11 cellular contexts compared by ENCODE assay signal in genomic region chr10:26969145-26969926, GRCh38.
A peak's percentile ranks its signal among the peaks of the same experiment; 100 is the strongest.
DNase-seq lines count a peak whose midpoint lies in the region; ATAC-seq lines count a peak whose summit lies in the region.
"Had no signal": no experiment of that assay in that cellular context is flagged by ENCODE, and none has a peak within 500 bp of the region (broad histone marks: within the 10 kb centered on the region; RNA-seq: fewer than 3 reads in every experiment).

No MANE protein-coding gene starts in this region.

- no peak overlapping the region for H3K27ac ChIP-seq in aorta (ENCODE audit: low read depth in 1 of 2, low read length in 2 of 2)
- H3K27ac ChIP-seq: body of pancreas had no signal

- H3K36me3 ChIP-seq in aorta (ENCODE audit: control insufficient read depth in 1 of 2, insufficient read depth in 2 of 2, low read length in 1 of 2) = no peaks in the 10 kb centered on the region

- no peaks in the 10 kb centered on the region for H3K27me3 ChIP-seq in aorta (ENCODE audit: control insufficient read depth in 1 of 2, insufficient read depth in 2 of 2, low read length in 1 of 2)
- H3K27me3 ChIP-seq: body of pancreas had no signal

- WGBS in aorta, 2 donors = 70 to 82% methylated on average over 6 of the region's 6 CpGs

- no peaks in the 10 kb centered on the region for H3K9me3 ChIP-seq in aorta (ENCODE audit: control insufficient read depth, low read length)
- H3K9me3 ChIP-seq: body of pancreas had no signal

- H3K4me3 ChIP-seq in aorta (ENCODE audit: low read length in 2 of 2) = no peak overlapping the region
- H3K4me3 ChIP-seq: body of pancreas had no signal

- peak; percentile 31 to 45 for DNase-seq in activated T-cell treated with anti-CD3 and anti-CD28 coated beads, Interleukin-2, amount 50 U/mL, for 48 hours
- no peak for DNase-seq in NCI-H2196 treated with DMSO at 0.1 percent for 48 hours (lab: John Stamatoyannopoulos, UW; ENCODE audit: unreplicated experiment)
- DNase-seq in NCI-H1694 treated with DMSO at 0.1 percent for 48 hours (lab: John Stamatoyannopoulos, UW) = no peak
- DNase-seq in kidney glomerular epithelial cell (lab: John Stamatoyannopoulos, UW) = no peak
- no peak for DNase-seq in aorta
- DNase-seq: body of pancreas, foreskin melanocyte, T-helper 9 cell had no signal

- H3K4me1 ChIP-seq in aorta (ENCODE audit: control insufficient read depth in 1 of 2, insufficient read depth in 2 of 2, low read length in 2 of 2) = no peaks in the 10 kb centered on the region
- H3K4me1 ChIP-seq: body of pancreas had no signal

- intact Hi-C loops in aorta (cut with DNase I) = no loop called here

- ATAC-seq in GM18502 (IDR thresholded peaks at IDR 0.05; ENCODE audit: poor library complexity, unreplicated experiment) (peak; percentile 93), GM19397 (IDR thresholded peaks at IDR 0.05; ENCODE audit: unreplicated experiment) (peak; percentile 79), HG02973 (IDR thresholded peaks at IDR 0.05; ENCODE audit: unreplicated experiment) (peak; percentile 85), aorta (ENCODE audit: low FRiP score) (no peak)
- ATAC-seq: body of pancreas had no signal

Comparison
In these comparisons a context has a peak if more than half of its experiments do, and no peak if none do; other contexts are left out.
1. DNase-seq: peak in activated T-cell treated with anti-CD3 and anti-CD28 coated beads, Interleukin-2, amount 50 U/mL, for 48 hours (2 of 2); none in NCI-H2196 treated with DMSO at 0.1 percent for 48 hours (single experiment), NCI-H1694 treated with DMSO at 0.1 percent for 48 hours (single experiment), kidney glomerular epithelial cell (single experiment) and aorta (0 of 2).